ENCODE assay signal across 16 cellular contexts in the genomic region with DNA sequence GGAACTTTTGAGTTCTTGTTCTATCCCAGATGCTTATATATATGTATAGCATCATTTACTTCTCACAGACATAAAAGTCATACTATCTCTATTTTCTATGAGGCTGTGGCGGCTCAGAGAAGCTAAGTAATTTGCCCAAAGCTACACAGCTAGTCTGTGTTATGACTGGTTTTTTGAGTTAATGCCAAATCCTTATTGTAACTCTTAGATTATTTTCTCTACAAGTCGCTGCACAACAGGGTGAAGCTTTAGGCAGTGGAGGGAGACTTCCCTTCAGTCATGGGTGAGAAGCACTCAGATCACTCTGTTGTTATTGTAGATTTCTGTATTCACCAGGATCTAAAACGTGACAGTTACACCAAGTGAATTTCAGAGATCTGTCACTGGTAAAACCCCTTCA.
"Had no signal": no experiment of that assay in that cellular context is flagged by ENCODE, and none has a peak within 500 bp of the region (broad histone marks: within the 10 kb centered on the region; RNA-seq: fewer than 3 reads in every experiment).

No MANE protein-coding gene starts in this region.

- DNase-seq: activated CD4-positive, alpha-beta T cell treated with anti-CD3 and anti-CD28 coated beads for 4 hours; activated CD4-positive, alpha-beta T cell treated with anti-CD3 and anti-CD28 coated beads, Interleukin-2, amount 50 U/mL, for 4 hours; activated naive CD4-positive, alpha-beta T cell; activated T-cell treated with anti-CD3 and anti-CD28 coated beads for 4 hours; activated T-cell treated with anti-CD3 and anti-CD28 coated beads, Interleukin-2, amount 50 U/mL, for 72 hours; dermis blood vessel endothelial cell; effector CD4-positive, alpha-beta T cell; left cardiac atrium; right lobe of liver; stimulated activated CD4-positive, alpha-beta T cell treated with anti-CD3 and anti-CD28 coated beads, Interleukin-2, amount 100 ng/mL, for 48 hours; stimulated activated naive CD4-positive, alpha-beta T cell treated with Interleukin-2 at 50 U/mL for 16 hours; T-helper 9 cell; transverse colon had no signal

- H3K36me3 ChIP-seq: right lobe of liver, transverse colon had no signal

- H3K27me3 ChIP-seq: right lobe of liver, transverse colon had no signal

- ATAC-seq: activated naive CD4-positive, alpha-beta T cell treated with anti-CD3 and anti-CD28 coated beads, Interleukin-2, amount 50 U/mL, for 72 hours; activated T-cell treated with anti-CD3 and anti-CD28 coated beads, Interleukin-2, amount 50 U/mL, for 72 hours had no signal

- H3K27ac ChIP-seq: epithelial cell of prostate, right lobe of liver, transverse colon, VCaP had no signal

- H3K4me3 ChIP-seq: right lobe of liver, transverse colon had no signal

- H3K9me3 ChIP-seq: right lobe of liver, transverse colon had no signal
